Comparison of ENCODE assay signal across 20 cellular contexts in the genomic region with DNA sequence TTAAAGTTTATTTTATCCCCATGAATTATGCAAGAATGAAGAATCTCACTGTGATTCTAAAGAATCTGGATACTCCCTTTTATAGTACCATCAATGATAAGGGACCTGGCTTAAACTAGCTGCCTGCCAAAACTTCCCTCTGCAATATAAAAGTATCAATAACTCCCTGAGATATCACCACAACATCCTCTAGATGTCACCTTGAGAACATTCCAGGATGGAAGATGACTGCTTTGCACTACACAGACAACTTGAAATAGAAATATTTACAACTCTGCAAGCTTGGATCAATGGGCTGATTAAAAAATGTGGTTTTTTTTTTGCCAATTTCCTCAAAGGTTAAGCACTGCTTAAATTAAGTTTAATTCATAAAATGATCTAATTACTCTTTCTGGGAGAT.
DNase-seq lines count a peak whose midpoint lies in the region; ATAC-seq and TF ChIP-seq lines count a peak whose summit lies in the region.
"Had no signal": no experiment of that assay in that cellular context is flagged by ENCODE, and none has a peak within 500 bp of the region (broad histone marks: within the 10 kb centered on the region; RNA-seq: fewer than 3 reads in every experiment).

No MANE protein-coding gene starts in this region.

- TF ChIP-seq CTCF in MCF 10A (IDR thresholded peaks at IDR 0.05; ENCODE audit: unreplicated experiment) (peak; percentile 15), breast epithelium (IDR thresholded peaks at IDR 0.05) (no peak), RWPE2 (IDR thresholded peaks at IDR 0.05; ENCODE audit: poor library complexity, severe bottlenecking) (peak; percentile 44), fibroblast of mammary gland (conservative IDR thresholded peaks at IDR 0.05; ENCODE audit: control insufficient read depth, insufficient read depth, low read depth, low read length) (peak; percentile 17), stomach (IDR thresholded peaks at IDR 0.05) (no peak)

- TF ChIP-seq EP300 in stomach (IDR thresholded peaks at IDR 0.05): no peak

- H3K27me3 ChIP-seq in breast epithelium (no peaks in the 10 kb centered on the region), RWPE2 (ENCODE audit: insufficient read depth, poor library complexity, severe bottlenecking) (no peaks in the 10 kb centered on the region), stomach (no peaks in the 10 kb centered on the region)
- H3K27me3 ChIP-seq: tibial artery had no signal

- intact Hi-C loops in MCF 10A (cut with micrococcal nuclease): loop anchor here (5.0 to 10.0 kb wide), 2 partner anchors 105 to 237 kb away; no protein-coding TSS in a partner anchor
- intact Hi-C loops in breast epithelium (cut with DNase I; ENCODE audit: low total_unique reads): no loop called here
- intact Hi-C loops in stomach (cut with DNase I; ENCODE audit: low total_unique reads): no loop called here

- POLR2A ChIA-PET in MCF 10A (lab: Yijun Ruan, JAX): interaction anchor here (1.1 kb wide), 1 partner anchor 49 kb away, joined by 3 read pairs; no protein-coding TSS in a partner anchor
- POLR2A ChIA-PET in activated CD4-positive, alpha-beta memory T cell treated with anti-CD3 and anti-CD28 coated beads, Interleukin-2, amount 10 ng/mL, durations not matched to agents 7 days and 5 days (lab: Charles Lee): no interaction called here

- no TSS peak for BruUV-seq in MCF 10A (replicated peaks; lab: Mats Ljungman, UMichigan)

- H3K27ac ChIP-seq in breast epithelium: no peak overlapping the region
- no peak overlapping the region for H3K27ac ChIP-seq in RWPE2 (ENCODE audit: poor library complexity, severe bottlenecking)
- H3K27ac ChIP-seq in stomach: no peak overlapping the region
- H3K27ac ChIP-seq: tibial artery had no signal

- CTCF ChIA-PET in MCF 10A (lab: Yijun Ruan, JAX): interaction anchor here (0.6 to 2.7 kb wide), 8 partner anchors 60 to 847 kb away, joined by 3 to 13 read pairs (median 3); no protein-coding TSS in a partner anchor
- CTCF ChIA-PET in activated CD4-positive, alpha-beta memory T cell treated with anti-CD3 and anti-CD28 coated beads, Interleukin-2, amount 10 ng/mL, durations not matched to agents 7 days and 5 days (lab: Charles Lee): no interaction called here

- no peaks in the 10 kb centered on the region for H3K9me3 ChIP-seq in breast epithelium
- H3K9me3 ChIP-seq in RWPE2 (ENCODE audit: severe bottlenecking): no peaks in the 10 kb centered on the region
- H3K9me3 ChIP-seq in stomach: no peaks in the 10 kb centered on the region
- H3K9me3 ChIP-seq: tibial artery had no signal

- H3K27ac Mint-ChIP-seq in MCF 10A (ENCODE audit: low read depth, unreplicated experiment) (no peak overlapping the region), immature natural killer cell (no peak overlapping the region)
- H3K27ac Mint-ChIP-seq in activated CD4-positive, alpha-beta memory T cell treated with anti-CD3 and anti-CD28 coated beads, Interleukin-2, amount 10 ng/mL, durations not matched to agents 7 days and 5 days: no peak overlapping the region
- H3K27ac Mint-ChIP-seq in stimulated activated naive B cell treated with anti-CD40 and anti-IgM and Interleukin-4, amounts not matched to agents 10 μg/mL and 1 μg/mL and 100 μg/mL, for 72 hours: no peak overlapping the region
- H3K27ac Mint-ChIP-seq: IgD-negative memory B cell; stimulated activated memory B cell treated with anti-CD40 and anti-IgM and Interleukin-4, amounts not matched to agents 10 μg/mL and 1 μg/mL and 100 μg/mL, for 72 hours; T-cell had no signal

- peaks cover 14% of the 10 kb centered on the region for H3K4me1 Mint-ChIP-seq in MCF 10A (ENCODE audit: insufficient read depth, unreplicated experiment)
- H3K4me1 Mint-ChIP-seq in activated CD4-positive, alpha-beta memory T cell treated with anti-CD3 and anti-CD28 coated beads, Interleukin-2, amount 10 ng/mL, durations not matched to agents 7 days and 5 days: no peaks in the 10 kb centered on the region
- no peaks in the 10 kb centered on the region for H3K4me1 Mint-ChIP-seq in immature natural killer cell
- H3K4me1 Mint-ChIP-seq in stimulated activated naive B cell treated with anti-CD40 and anti-IgM and Interleukin-4, amounts not matched to agents 10 μg/mL and 1 μg/mL and 100 μg/mL, for 72 hours: no peaks in the 10 kb centered on the region
- H3K4me1 Mint-ChIP-seq: IgD-negative memory B cell; stimulated activated memory B cell treated with anti-CD40 and anti-IgM and Interleukin-4, amounts not matched to agents 10 μg/mL and 1 μg/mL and 100 μg/mL, for 72 hours; T-cell had no signal

- no peak for DNase-seq in MCF 10A (ENCODE audit: unreplicated experiment)
- DNase-seq in breast epithelium (ENCODE audit: low spot score in 2 of 2): no peak
- no peak for DNase-seq in RWPE2 (ENCODE audit: low spot score)
- peak; percentile 30 for DNase-seq in fibroblast of mammary gland (ENCODE audit: low read depth)
- no peak for DNase-seq in activated CD4-positive, alpha-beta memory T cell treated with anti-CD3 and anti-CD28 coated beads, Interleukin-2, amount 10 ng/mL, durations not matched to agents 7 days and 5 days
- DNase-seq in immature natural killer cell: no peak
- no peak for DNase-seq in stomach
- DNase-seq in stimulated activated naive B cell treated with anti-CD40 and anti-IgM and Interleukin-4, amounts not matched to agents 10 μg/mL and 1 μg/mL and 100 μg/mL, for 72 hours: no peak
- DNase-seq: activated naive CD4-positive, alpha-beta T cell treated with Interleukin-2 at 50 U/mL for 16 hours; left cardiac atrium; midbrain; NCI-H1048; NCI-H2107; NCI-H82; RPMI8226; stimulated activated CD4-positive, alpha-beta T cell treated with anti-CD3 and anti-CD28 coated beads, Interleukin-12 subunit alpha, Interleukin-12 subunit beta, amount 100 ng/mL, for 4 hours; T-cell; tibial artery had no signal

- no peaks in the 10 kb centered on the region for H3K4me1 ChIP-seq in breast epithelium
- peaks cover 8% of the 10 kb centered on the region for H3K4me1 ChIP-seq in RWPE2 (ENCODE audit: insufficient read depth, poor library complexity, severe bottlenecking)
- peaks cover 0 to 2% (median 0%) of the 10 kb centered on the region in 4 donors for H3K4me1 ChIP-seq in stomach
- H3K4me1 ChIP-seq: tibial artery had no signal

- TF ChIP-seq POLR2A in breast epithelium (IDR thresholded peaks at IDR 0.05): no peak
- TF ChIP-seq POLR2A in stomach (IDR thresholded peaks at IDR 0.05): no peak

- no peaks in the 10 kb centered on the region for H3K27me3 Mint-ChIP-seq in MCF 10A (ENCODE audit: insufficient read depth, unreplicated experiment)
- no peaks in the 10 kb centered on the region for H3K27me3 Mint-ChIP-seq in activated CD4-positive, alpha-beta memory T cell treated with anti-CD3 and anti-CD28 coated beads, Interleukin-2, amount 10 ng/mL, durations not matched to agents 7 days and 5 days
- peaks cover 0 to 2% (median 0%) of the 10 kb centered on the region in 3 donors for H3K27me3 Mint-ChIP-seq in immature natural killer cell (ENCODE audit: low read depth in 3 of 3)
- H3K27me3 Mint-ChIP-seq in stimulated activated naive B cell treated with anti-CD40 and anti-IgM and Interleukin-4, amounts not matched to agents 10 μg/mL and 1 μg/mL and 100 μg/mL, for 72 hours: no peaks in the 10 kb centered on the region
- H3K27me3 Mint-ChIP-seq: IgD-negative memory B cell; stimulated activated memory B cell treated with anti-CD40 and anti-IgM and Interleukin-4, amounts not matched to agents 10 μg/mL and 1 μg/mL and 100 μg/mL, for 72 hours; T-cell had no signal

- ATAC-seq in RWPE2 (ENCODE audit: low read depth): 0 out of 3 replicates have a peak, but pooled peaks have one; percentile 31
- no peak for ATAC-seq in stimulated activated naive B cell treated with anti-CD40 and anti-IgM and Interleukin-4, amounts not matched to agents 10 μg/mL and 1 μg/mL and 100 μg/mL, for 72 hours (replicated peaks)
- ATAC-seq: left cardiac atrium; stimulated activated memory B cell treated with anti-CD40 and anti-IgM and Interleukin-4, amounts not matched to agents 10 μg/mL and 1 μg/mL and 100 μg/mL, for 72 hours; T-cell had no signal

- H3K9me3 Mint-ChIP-seq in MCF 10A (ENCODE audit: unreplicated experiment): no peaks in the 10 kb centered on the region
- H3K9me3 Mint-ChIP-seq in activated CD4-positive, alpha-beta memory T cell treated with anti-CD3 and anti-CD28 coated beads, Interleukin-2, amount 10 ng/mL, durations not matched to agents 7 days and 5 days: no peaks in the 10 kb centered on the region
- H3K9me3 Mint-ChIP-seq in immature natural killer cell: no peaks in the 10 kb centered on the region
- no peaks in the 10 kb centered on the region for H3K9me3 Mint-ChIP-seq in stimulated activated naive B cell treated with anti-CD40 and anti-IgM and Interleukin-4, amounts not matched to agents 10 μg/mL and 1 μg/mL and 100 μg/mL, for 72 hours
- H3K9me3 Mint-ChIP-seq: IgD-negative memory B cell; stimulated activated memory B cell treated with anti-CD40 and anti-IgM and Interleukin-4, amounts not matched to agents 10 μg/mL and 1 μg/mL and 100 μg/mL, for 72 hours; T-cell had no signal

- no peaks in the 10 kb centered on the region for H3K36me3 ChIP-seq in breast epithelium
- H3K36me3 ChIP-seq in RWPE2 (ENCODE audit: low read depth): peaks cover 19% of the 10 kb centered on the region
- H3K36me3 ChIP-seq in stomach: peaks cover 15 to 77% (median 60%) of the 10 kb centered on the region in 4 donors

- H3K36me3 Mint-ChIP-seq in MCF 10A (ENCODE audit: insufficient read depth, unreplicated experiment) (peaks cover 51% of the 10 kb centered on the region), immature natural killer cell (peaks cover 15 to 37% (median 24%) of the 10 kb centered on the region in 3 donors)
- H3K36me3 Mint-ChIP-seq in activated CD4-positive, alpha-beta memory T cell treated with anti-CD3 and anti-CD28 coated beads, Interleukin-2, amount 10 ng/mL, durations not matched to agents 7 days and 5 days (ENCODE audit: low read depth): no peaks in the 10 kb centered on the region
- H3K36me3 Mint-ChIP-seq in stimulated activated naive B cell treated with anti-CD40 and anti-IgM and Interleukin-4, amounts not matched to agents 10 μg/mL and 1 μg/mL and 100 μg/mL, for 72 hours: peaks cover 50 to 65% of the 10 kb centered on the region in 2 donors

- no peak overlapping the region for H3K4me3 Mint-ChIP-seq in MCF 10A (ENCODE audit: unreplicated experiment)
- no peak overlapping the region for H3K4me3 Mint-ChIP-seq in activated CD4-positive, alpha-beta memory T cell treated with anti-CD3 and anti-CD28 coated beads, Interleukin-2, amount 10 ng/mL, durations not matched to agents 7 days and 5 days
- H3K4me3 Mint-ChIP-seq in immature natural killer cell: no peak overlapping the region
- no peak overlapping the region for H3K4me3 Mint-ChIP-seq in stimulated activated naive B cell treated with anti-CD40 and anti-IgM and Interleukin-4, amounts not matched to agents 10 μg/mL and 1 μg/mL and 100 μg/mL, for 72 hours
- H3K4me3 Mint-ChIP-seq: IgD-negative memory B cell; stimulated activated memory B cell treated with anti-CD40 and anti-IgM and Interleukin-4, amounts not matched to agents 10 μg/mL and 1 μg/mL and 100 μg/mL, for 72 hours; T-cell had no signal

- no peak overlapping the region for H3K4me3 ChIP-seq in breast epithelium
- H3K4me3 ChIP-seq in RWPE2 (ENCODE audit: severe bottlenecking): no peak overlapping the region
- no peak overlapping the region for H3K4me3 ChIP-seq in fibroblast of mammary gland (ENCODE audit: control insufficient read depth, low read depth, low read length)
- no peak overlapping the region for H3K4me3 ChIP-seq in stomach
- H3K4me3 ChIP-seq: tibial artery had no signal

Comparison
In these comparisons a context has a peak if more than half of its experiments do, and no peak if none do; other contexts are left out.
1. CTCF ChIP-seq: peak in MCF 10A (single experiment), RWPE2 (single experiment) and fibroblast of mammary gland (single experiment); none in breast epithelium (0 of 3) and stomach (0 of 7).